8 cellular contexts compared by ENCODE assay signal in the genomic region with DNA sequence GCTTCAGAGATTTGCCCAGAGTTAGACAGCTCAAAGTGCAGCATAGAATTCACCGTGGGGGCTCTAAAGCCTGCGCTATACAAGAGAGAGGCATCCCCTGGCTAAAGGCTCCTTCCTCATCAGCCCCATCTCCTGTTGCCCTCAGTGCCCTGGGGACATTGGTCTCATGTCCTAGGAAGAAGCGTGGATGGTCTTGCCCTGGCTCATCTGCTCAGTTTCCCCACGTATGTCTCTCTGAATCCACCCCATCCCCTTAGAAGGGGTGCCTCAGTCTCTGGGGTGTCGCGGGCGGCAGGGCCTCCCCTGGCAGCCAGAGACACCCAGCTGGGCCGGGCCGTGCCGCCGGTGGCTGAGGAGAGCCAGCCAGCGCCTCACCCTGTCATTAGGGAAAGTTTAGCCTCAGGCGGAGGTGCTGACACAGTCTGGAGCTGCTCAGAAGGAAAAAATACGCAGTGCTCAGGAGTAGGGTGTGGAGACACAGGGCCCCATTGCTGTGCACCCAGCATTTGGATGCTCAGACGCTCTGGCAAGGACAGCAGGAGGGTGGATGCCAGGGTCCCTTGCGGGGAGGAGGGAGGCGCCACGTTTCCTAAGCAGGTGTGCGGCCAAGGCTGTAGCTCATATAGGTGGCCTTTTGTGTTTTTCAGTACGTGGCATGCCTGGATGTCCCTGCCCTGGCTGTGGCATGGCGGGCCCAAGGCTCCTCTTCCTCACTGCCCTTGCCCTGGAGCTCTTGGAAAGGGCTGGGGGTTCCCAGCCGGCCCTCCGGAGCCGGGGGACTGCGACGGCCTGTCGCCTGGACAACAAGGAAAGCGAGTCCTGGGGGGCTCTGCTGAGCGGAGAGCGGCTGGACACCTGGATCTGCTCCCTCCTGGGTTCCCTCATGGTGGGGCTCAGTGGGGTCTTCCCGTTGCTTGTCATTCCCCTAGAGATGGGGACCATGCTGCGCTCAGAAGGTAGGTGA. TPM values are rescaled to one million over a fixed set of nuclear protein-coding genes. Genes with fewer than 3 reads are reported as not detected.
A peak's percentile ranks its signal among the peaks of the same experiment; 100 is the strongest.
DNase-seq lines count a peak whose midpoint lies in the region; ATAC-seq, FAIRE-seq and TF ChIP-seq lines count a peak whose summit lies in the region.

No MANE protein-coding gene starts in this region.

- DNase-seq in SK-N-SH (peak; percentile 43), immature natural killer cell (no peak), Ammon's horn (ENCODE audit: low spot score) (no peak), H54 (ENCODE audit: insufficient read length, low spot score) (no peak), Kasumi-1 (lab: John Stamatoyannopoulos, UW) (no peak)
- no peak for DNase-seq in activated T-helper 2 cell treated with anti-CD3 and anti-CD28 coated beads, Interferon-gamma antibody, Interleukin-2, Interleukin-4, amounts not matched to agents 10 μg/mL and 5 μg/mL and 100 μg/mL, durations not matched to agents 14 hours and 24 hours and 36 hours (ENCODE audit: low spot score)

- H3F3A ChIP-seq in SK-N-SH (replicated peaks; ENCODE audit: insufficient read depth) = peaks cover 13% of the 10 kb centered on the region

- TF ChIP-seq EP300 in SK-N-SH (IDR thresholded peaks at IDR 0.05; ENCODE audit: borderline replicate concordance in 1 of 2, low read depth in 1 of 2, low read length in 1 of 2) = no peak

- H3K4me1 ChIP-seq in SK-N-SH (ENCODE audit: control insufficient read depth in 1 of 2, insufficient read depth in 2 of 2, low read depth in 1 of 2, low read length in 1 of 2) (peaks cover 21 to 40% of the 10 kb centered on the region in 2 experiments; a peak in 2 of 4 replicates), subcutaneous abdominal adipose tissue (ENCODE audit: control insufficient read depth in 5 of 5, insufficient read depth in 5 of 5, low read length in 5 of 5) (peaks cover 8 to 39% (median 34%) of the 10 kb centered on the region in 5 donors)

- peak overlapping the region; percentile 91 to 97 for H3K27ac ChIP-seq in SK-N-SH (ENCODE audit: low read depth in 2 of 2, low read length in 1 of 2)
- peak overlapping the region; percentile 81 for H3K27ac ChIP-seq in subcutaneous abdominal adipose tissue (ENCODE audit: low read depth, low read length)

- peaks cover 17% of the 10 kb centered on the region for H3K4me1 Mint-ChIP-seq in activated T-helper 2 cell treated with anti-CD3 and anti-CD28 coated beads, Interferon-gamma antibody, Interleukin-2, Interleukin-4, amounts not matched to agents 10 μg/mL and 5 μg/mL and 100 μg/mL, durations not matched to agents 14 hours and 24 hours and 36 hours (ENCODE audit: low read depth)
- peaks cover 20% of the 10 kb centered on the region in 2 donors for H3K4me1 Mint-ChIP-seq in immature natural killer cell

- no peak for ATAC-seq in SK-N-SH treated with all-trans-retinoic acid at 6 μM for 48 hours

- H3K79me2 ChIP-seq in SK-N-SH (ENCODE audit: insufficient read depth) = peaks cover 42% of the 10 kb centered on the region

- H4K20me1 ChIP-seq in SK-N-SH (ENCODE audit: insufficient read depth) = 0 out of 2 replicates have a peak, but pooled peaks cover 3% of the 10 kb centered on the region

- H3K4me2 ChIP-seq in SK-N-SH = peak overlapping the region; percentile 100

- no peaks in the 10 kb centered on the region for H3K27me3 ChIP-seq in SK-N-SH (ENCODE audit: insufficient read depth)
- H3K27me3 ChIP-seq in subcutaneous abdominal adipose tissue (ENCODE audit: control insufficient read depth in 5 of 5, insufficient read depth in 4 of 5, low read length in 5 of 5) = no peaks in the 10 kb centered on the region

- no peaks in the 10 kb centered on the region for H3K9me2 ChIP-seq in SK-N-SH

- POLR2A ChIA-PET in SK-N-SH (lab: Yijun Ruan, JAX) = interaction anchor here (0.7 to 1.8 kb wide), 3 partner anchors 8 to 222 kb away, joined by 3 to 7 read pairs (median 3); no protein-coding TSS in a partner anchor

- H3K9me3 Mint-ChIP-seq in activated T-helper 2 cell treated with anti-CD3 and anti-CD28 coated beads, Interferon-gamma antibody, Interleukin-2, Interleukin-4, amounts not matched to agents 10 μg/mL and 5 μg/mL and 100 μg/mL, durations not matched to agents 14 hours and 24 hours and 36 hours = no peaks in the 10 kb centered on the region
- no peaks in the 10 kb centered on the region for H3K9me3 Mint-ChIP-seq in immature natural killer cell

- H3K27me3 Mint-ChIP-seq in activated T-helper 2 cell treated with anti-CD3 and anti-CD28 coated beads, Interferon-gamma antibody, Interleukin-2, Interleukin-4, amounts not matched to agents 10 μg/mL and 5 μg/mL and 100 μg/mL, durations not matched to agents 14 hours and 24 hours and 36 hours (ENCODE audit: low read depth) = no peaks in the 10 kb centered on the region
- H3K27me3 Mint-ChIP-seq in immature natural killer cell (ENCODE audit: low read depth in 3 of 3) = peaks cover 5 to 14% (median 14%) of the 10 kb centered on the region in 3 donors

- TF ChIP-seq RAD21 in SK-N-SH (IDR thresholded peaks at IDR 0.05; ENCODE audit: low read length) = no peak

- TF ChIP-seq CTCF in SK-N-SH (IDR thresholded peaks at IDR 0.05) = no peak

- H3K36me3 Mint-ChIP-seq in activated T-helper 2 cell treated with anti-CD3 and anti-CD28 coated beads, Interferon-gamma antibody, Interleukin-2, Interleukin-4, amounts not matched to agents 10 μg/mL and 5 μg/mL and 100 μg/mL, durations not matched to agents 14 hours and 24 hours and 36 hours (ENCODE audit: low read depth) = peaks cover 7% of the 10 kb centered on the region
- peaks cover 0 to 5% (median 5%) of the 10 kb centered on the region in 3 donors for H3K36me3 Mint-ChIP-seq in immature natural killer cell

- peak overlapping the region; percentile 89 for H3K27ac Mint-ChIP-seq in activated T-helper 2 cell treated with anti-CD3 and anti-CD28 coated beads, Interferon-gamma antibody, Interleukin-2, Interleukin-4, amounts not matched to agents 10 μg/mL and 5 μg/mL and 100 μg/mL, durations not matched to agents 14 hours and 24 hours and 36 hours
- peak overlapping the region; percentile 83 to 92 (median 90) for H3K27ac Mint-ChIP-seq in immature natural killer cell

- no peak for FAIRE-seq in H54 (lab: Jason Lieb, UNC)

- WGBS in SK-N-SH (ENCODE audit: low lambda C conversion rate) = 56% methylated on average over 19 of the region's 32 CpGs

- H3K4me3 ChIP-seq in SK-N-SH (ENCODE audit: low read depth in 2 of 2, low read length in 1 of 2) (peak overlapping the region; percentile 64 to 99), subcutaneous abdominal adipose tissue (ENCODE audit: low read depth in 1 of 5, low read length in 5 of 5) (peak overlapping the region; percentile 75 to 88 (median 83))

- peak overlapping the region; percentile 96 for H3K4me3 Mint-ChIP-seq in activated T-helper 2 cell treated with anti-CD3 and anti-CD28 coated beads, Interferon-gamma antibody, Interleukin-2, Interleukin-4, amounts not matched to agents 10 μg/mL and 5 μg/mL and 100 μg/mL, durations not matched to agents 14 hours and 24 hours and 36 hours (ENCODE audit: low read depth)
- H3K4me3 Mint-ChIP-seq in immature natural killer cell = peak overlapping the region; percentile 85 to 92 (median 87)

- intact Hi-C loops in activated T-helper 2 cell treated with anti-CD3 and anti-CD28 coated beads, Interferon-gamma antibody, Interleukin-2, Interleukin-4, amounts not matched to agents 10 μg/mL and 5 μg/mL and 100 μg/mL, durations not matched to agents 14 hours and 24 hours and 36 hours (cut with micrococcal nuclease) = loop anchor here (2.0 to 5.0 kb wide), 3 partner anchors 17 to 232 kb away; a partner anchor contains a TSS

- peaks cover 26 to 32% of the 10 kb centered on the region in 2 experiments for H3K36me3 ChIP-seq in SK-N-SH (replicated peaks in 1 of 2; ENCODE audit: control insufficient read depth in 1 of 2, insufficient read depth in 2 of 2, low read length in 1 of 2)
- peaks cover 0 to 35% (median 21%) of the 10 kb centered on the region in 5 donors for H3K36me3 ChIP-seq in subcutaneous abdominal adipose tissue (ENCODE audit: control insufficient read depth in 5 of 5, insufficient read depth in 5 of 5, low read length in 5 of 5)

- H2AFZ ChIP-seq in SK-N-SH (ENCODE audit: low read depth) = no peak overlapping the region

- no peak for TF ChIP-seq POLR2A in H54 (IDR thresholded peaks at IDR 0.05; ENCODE audit: low read depth, low read length)

- H3K9me3 ChIP-seq in SK-N-SH (no peaks in the 10 kb centered on the region), subcutaneous abdominal adipose tissue (ENCODE audit: control insufficient read depth in 5 of 5, low read length in 5 of 5) (no peaks in the 10 kb centered on the region)

- H3K9ac ChIP-seq in SK-N-SH = peak overlapping the region; percentile 100
- H3K9ac ChIP-seq in subcutaneous abdominal adipose tissue (ENCODE audit: low read length in 5 of 5) = peak overlapping the region; percentile 28 to 89 (median 66)

- CTCF ChIA-PET in SK-N-SH (lab: Yijun Ruan, JAX) = interaction anchor here (0.9 to 20.7 kb wide), 5 partner anchors 10 to 45 kb away, joined by 4 to 239 read pairs (median 7); a partner anchor contains a TSS

RNA-seq across cellular contexts. Expression of a gene that starts 1.3 kb away (rescaled TPM):
- polyA plus RNA-seq in SK-N-SH (2012; rRNA removed) (65.5 and 70.7 TPM in 2 replicates), immature natural killer cell (10 to 100 TPM; 22.1 to 33.2 (median 27.7) TPM)
- 25.2 and 42.6 TPM in 2 replicates for polyA plus RNA-seq in SK-N-SH (2012; cell fraction: cytosol; rRNA removed)
- 288 and 306 TPM in 2 replicates for polyA plus RNA-seq in SK-N-SH (2012; cell fraction: nucleus; rRNA removed)
- total RNA-seq in activated T-helper 2 cell treated with anti-CD3 and anti-CD28 coated beads, Interferon-gamma antibody, Interleukin-2, Interleukin-4, amounts not matched to agents 10 μg/mL and 5 μg/mL and 100 μg/mL, durations not matched to agents 14 hours and 24 hours and 36 hours = 12.5 and 15.2 TPM in 2 replicates

RNA-seq across cellular contexts. Expression of a gene that starts 16.5 kb away (rescaled TPM):
- polyA plus RNA-seq in SK-N-SH (2012; rRNA removed) (184 and 191 TPM in 2 replicates), immature natural killer cell (100 to 1,000 TPM; 157 to 207 (median 184) TPM)
- 204 and 247 TPM in 2 replicates for polyA plus RNA-seq in SK-N-SH (2012; cell fraction: cytosol; rRNA removed)
- 98.8 and 147 TPM in 2 replicates for polyA plus RNA-seq in SK-N-SH (2012; cell fraction: nucleus; rRNA removed)
- total RNA-seq in activated T-helper 2 cell treated with anti-CD3 and anti-CD28 coated beads, Interferon-gamma antibody, Interleukin-2, Interleukin-4, amounts not matched to agents 10 μg/mL and 5 μg/mL and 100 μg/mL, durations not matched to agents 14 hours and 24 hours and 36 hours = 214 and 219 TPM in 2 replicates

RNA-seq across cellular contexts. Expression of a gene that starts 31.4 kb away (rescaled TPM):
- 0.19 TPM in 1 of 2 replicates, not detected in the other for polyA plus RNA-seq in SK-N-SH (2012; rRNA removed)
- polyA plus RNA-seq in SK-N-SH (2012; cell fraction: cytosol; rRNA removed) = 0.08 and 0.09 TPM in 2 replicates
- 0.06 and 0.31 TPM in 2 replicates for polyA plus RNA-seq in SK-N-SH (2012; cell fraction: nucleus; rRNA removed)
- 0.11 TPM in 1 of 2 replicates, not detected in the other for total RNA-seq in activated T-helper 2 cell treated with anti-CD3 and anti-CD28 coated beads, Interferon-gamma antibody, Interleukin-2, Interleukin-4, amounts not matched to agents 10 μg/mL and 5 μg/mL and 100 μg/mL, durations not matched to agents 14 hours and 24 hours and 36 hours
- polyA plus RNA-seq in immature natural killer cell = 1 to 10 TPM in 2 of 3 donors, under 1 TPM in 1; 0.95 to 3.6 (median 2.3) TPM

RNA-seq across cellular contexts. Expression of a gene that starts 39.2 kb away (rescaled TPM):
- polyA plus RNA-seq in SK-N-SH (2012; rRNA removed) (0.07 and 0.23 TPM in 2 replicates), immature natural killer cell (not detected)
- polyA plus RNA-seq in SK-N-SH (2012; cell fraction: cytosol; rRNA removed) = 0.01 and 0.05 TPM in 2 replicates
- polyA plus RNA-seq in SK-N-SH (2012; cell fraction: nucleus; rRNA removed) = 0.50 and 0.52 TPM in 2 replicates
- total RNA-seq in activated T-helper 2 cell treated with anti-CD3 and anti-CD28 coated beads, Interferon-gamma antibody, Interleukin-2, Interleukin-4, amounts not matched to agents 10 μg/mL and 5 μg/mL and 100 μg/mL, durations not matched to agents 14 hours and 24 hours and 36 hours = 0.18 and 1.3 TPM in 2 replicates

RNA-seq across cellular contexts. Expression of a gene that starts 57.2 kb away (rescaled TPM):
- polyA plus RNA-seq in SK-N-SH (2012; rRNA removed) (not detected in 2 replicates), immature natural killer cell (not detected)
- polyA plus RNA-seq in SK-N-SH (2012; cell fraction: cytosol; rRNA removed) = not detected in 2 replicates
- polyA plus RNA-seq in SK-N-SH (2012; cell fraction: nucleus; rRNA removed) = not detected in 2 replicates
- total RNA-seq in activated T-helper 2 cell treated with anti-CD3 and anti-CD28 coated beads, Interferon-gamma antibody, Interleukin-2, Interleukin-4, amounts not matched to agents 10 μg/mL and 5 μg/mL and 100 μg/mL, durations not matched to agents 14 hours and 24 hours and 36 hours = not detected in 2 replicates
